In the genomic region with DNA sequence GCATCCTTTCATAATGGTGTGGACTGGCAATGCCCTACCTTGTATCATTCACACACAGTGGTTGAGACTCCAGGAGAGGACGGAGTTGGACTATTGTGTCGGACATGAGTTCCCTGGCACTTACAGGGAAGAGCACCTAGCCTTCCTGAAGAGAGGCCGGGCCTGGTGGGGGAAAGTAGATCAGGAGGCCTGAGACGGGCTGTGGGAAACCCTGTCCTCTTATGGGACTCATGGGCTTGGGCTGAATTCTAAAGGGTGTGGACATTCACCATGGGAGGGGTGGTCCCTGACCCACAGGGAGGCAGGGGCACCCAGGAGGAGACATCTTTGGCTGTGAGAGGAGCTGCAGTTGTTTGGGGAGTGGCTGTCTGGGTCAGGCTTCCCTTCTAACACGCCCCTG, we compare ENCODE assay signal across 18 cellular contexts.
DNase-seq lines count a peak whose midpoint lies in the region; TF ChIP-seq lines count a peak whose summit lies in the region.
"Had no signal": no experiment of that assay in that cellular context is flagged by ENCODE, and none has a peak within 500 bp of the region (broad histone marks: within the 10 kb centered on the region; RNA-seq: fewer than 3 reads in every experiment).

No MANE protein-coding gene starts in this region.

- H3K27ac ChIP-seq in BLaER1 = 0 out of 2 replicates have a peak overlapping the region, but pooled peaks have one; percentile 6
- H3K27ac ChIP-seq in esophagus muscularis mucosa (replicated peaks in 1 of 4) = no peak overlapping the region
- H3K27ac ChIP-seq: A549 had no signal

- WGBS in esophagus muscularis mucosa = 97% methylated on average over 5 of the region's 5 CpGs

- H3K27me3 Mint-ChIP-seq in osteocyte (ENCODE audit: unreplicated experiment) = peaks cover 13% of the 10 kb centered on the region

- H3K36me3 ChIP-seq in BLaER1 = no peaks in the 10 kb centered on the region
- H3K36me3 ChIP-seq in esophagus muscularis mucosa = no peaks in the 10 kb centered on the region
- H3K36me3 ChIP-seq: BE2C had no signal

- no peaks in the 10 kb centered on the region for H4K20me1 ChIP-seq in BLaER1

- no peak overlapping the region for H3K4me3 Mint-ChIP-seq in osteocyte (ENCODE audit: unreplicated experiment)
- H3K4me3 Mint-ChIP-seq: CD4-positive, alpha-beta memory T cell; GM23338; H9 had no signal

- no peak overlapping the region for H3K9ac ChIP-seq in BLaER1

- H3K36me3 Mint-ChIP-seq in osteocyte (ENCODE audit: unreplicated experiment) = no peaks in the 10 kb centered on the region
- H3K36me3 Mint-ChIP-seq: CD4-positive, alpha-beta memory T cell had no signal

- H3K27ac Mint-ChIP-seq in osteocyte (ENCODE audit: unreplicated experiment) = no peak overlapping the region
- H3K27ac Mint-ChIP-seq: CD4-positive, alpha-beta memory T cell; GM23338 had no signal

- H3K4me3 ChIP-seq in BLaER1 (no peak overlapping the region), esophagus muscularis mucosa (no peak overlapping the region)
- H3K4me3 ChIP-seq: A549, GM23338 had no signal

- H3K9me3 ChIP-seq in BLaER1 (peaks cover 33% of the 10 kb centered on the region), esophagus muscularis mucosa (no peaks in the 10 kb centered on the region)
- H3K9me3 ChIP-seq: A549, BE2C had no signal

- H3K4me2 ChIP-seq in BLaER1 = no peak overlapping the region
- H3K4me2 ChIP-seq: A549, GM23338 had no signal

- peak; percentile 86 for DNase-seq in esophagus muscularis mucosa (ENCODE audit: extremely low spot score)
- peak; percentile 67 for DNase-seq in osteocyte (ENCODE audit: extremely low spot score, unreplicated experiment)
- no peak for DNase-seq in activated gamma-delta T cell (lab: John Stamatoyannopoulos, UW)
- DNase-seq in NCI-H510A (lab: John Stamatoyannopoulos, UW) = no peak
- DNase-seq in SHP77 treated with DMSO at 0.1 percent for 48 hours (lab: John Stamatoyannopoulos, UW) = no peak
- DNase-seq: 8988T; ACHN; AML-193; BE2C; C1 segment of cervical spinal cord; CD4-positive, alpha-beta memory T cell; COR-L47; DMS153; DND-41; H9 had no signal

- no peak for TF ChIP-seq CTCF in esophagus muscularis mucosa (IDR thresholded peaks at IDR 0.05)
- TF ChIP-seq CTCF in osteocyte (IDR thresholded peaks at IDR 0.05) = no peak

- no peaks in the 10 kb centered on the region for H3K9me3 Mint-ChIP-seq in osteocyte (ENCODE audit: unreplicated experiment)
- H3K9me3 Mint-ChIP-seq: CD4-positive, alpha-beta memory T cell; GM23338; H9 had no signal

- no peaks in the 10 kb centered on the region for H3K27me3 ChIP-seq in BLaER1
- H3K27me3 ChIP-seq in esophagus muscularis mucosa = no peaks in the 10 kb centered on the region
- H3K27me3 ChIP-seq: BE2C had no signal

- H3K4me1 ChIP-seq in BLaER1 (peaks cover 41% of the 10 kb centered on the region), esophagus muscularis mucosa (peaks cover 0 to 17% (median 9%) of the 10 kb centered on the region in 4 donors)
- H3K4me1 ChIP-seq: A549, BE2C had no signal

- peaks cover 3% of the 10 kb centered on the region for H3K4me1 Mint-ChIP-seq in osteocyte (ENCODE audit: unreplicated experiment)
- H3K4me1 Mint-ChIP-seq: CD4-positive, alpha-beta memory T cell had no signal

- intact Hi-C loops in esophagus muscularis mucosa (cut with DNase I) = no loop called here

- TF ChIP-seq POLR2A in esophagus muscularis mucosa (IDR thresholded peaks at IDR 0.05; ENCODE audit: low read depth) = no peak

- no peak for TF ChIP-seq EP300 in esophagus muscularis mucosa (IDR thresholded peaks at IDR 0.05)

Comparison
In these comparisons a context has a peak if more than half of its experiments do, and no peak if none do; other contexts are left out.
1. DNase-seq: peak in esophagus muscularis mucosa (single experiment) and osteocyte (single experiment); none in activated gamma-delta T cell (single experiment), NCI-H510A (single experiment) and SHP77 treated with DMSO at 0.1 percent for 48 hours (single experiment).